Comparison of ENCODE assay signal across 10 cellular contexts in genomic region chr10:93437946-93438795, GRCh38. TPM values are rescaled to one million over a fixed set of nuclear protein-coding genes. Genes with fewer than 3 reads are reported as not detected.
DNase-seq lines count a peak whose midpoint lies in the region; ATAC-seq and TF ChIP-seq lines count a peak whose summit lies in the region.
"Had no signal": no experiment of that assay in that cellular context is flagged by ENCODE, and none has a peak within 500 bp of the region (broad histone marks: within the 10 kb centered on the region; RNA-seq: fewer than 3 reads in every experiment).

No MANE protein-coding gene starts in this region.

- H3K4me1 ChIP-seq in right cardiac atrium (ENCODE audit: control insufficient read depth, insufficient read depth, low read length) (peaks cover 17% of the 10 kb centered on the region), psoas muscle (peaks cover 22% of the 10 kb centered on the region), HAP-1 (peaks cover 72% of the 10 kb centered on the region)
- no peaks in the 10 kb centered on the region for H3K4me1 ChIP-seq in effector memory CD4-positive, alpha-beta T cell (ENCODE audit: control insufficient read depth, insufficient read depth, low read length, poor library complexity, severe bottlenecking)

- H3K27ac ChIP-seq in adipose tissue (ENCODE audit: low read depth, low read length) (peak overlapping the region; percentile 86), right cardiac atrium (ENCODE audit: low read length) (peak overlapping the region; percentile 100), psoas muscle (peak overlapping the region; percentile 90)
- no peak overlapping the region for H3K27ac ChIP-seq in effector memory CD4-positive, alpha-beta T cell (ENCODE audit: insufficient read depth, low read length, poor library complexity, severe bottlenecking)

- no peak for TF ChIP-seq CTCF in psoas muscle (IDR thresholded peaks at IDR 0.05)

- H3K4me3 ChIP-seq in right cardiac atrium (ENCODE audit: low read length): no peak overlapping the region
- no peak overlapping the region for H3K4me3 ChIP-seq in psoas muscle
- no peak overlapping the region for H3K4me3 ChIP-seq in HAP-1
- H3K4me3 ChIP-seq in effector memory CD4-positive, alpha-beta T cell (ENCODE audit: insufficient read depth, low read depth, low read length, poor library complexity, severe bottlenecking): no peak overlapping the region

- intact Hi-C loops in right cardiac atrium (cut with DNase I) (loop anchor here in 1 of 4 donors (5.0 kb wide), 1 partner anchor 39 kb away; no protein-coding TSS in a partner anchor), psoas muscle (cut with DNase I) (loop anchor here in 1 of 2 donors (5.0 kb wide), 1 partner anchor 44 kb away; the partner anchor contains the start of gene MYOF)

- H3K36me3 ChIP-seq in psoas muscle (ENCODE audit: insufficient read depth in 1 of 2, low read depth in 1 of 2) (no peaks in the 10 kb centered on the region), HAP-1 (replicated peaks) (no peaks in the 10 kb centered on the region)
- H3K36me3 ChIP-seq in effector memory CD4-positive, alpha-beta T cell (ENCODE audit: control insufficient read depth, insufficient read depth, low read length): no peaks in the 10 kb centered on the region

- DNase-seq in DMS153 treated with DMSO at 0.1 percent for 48 hours (lab: John Stamatoyannopoulos, UW; ENCODE audit: unreplicated experiment) (peak; percentile 93), right cardiac atrium (no peak), psoas muscle (no peak), HAP-1 (ENCODE audit: low spot score in 2 of 2) (no peak), NCI-H1417 (lab: John Stamatoyannopoulos, UW) (no peak)
- no peak for DNase-seq in effector memory CD4-positive, alpha-beta T cell
- DNase-seq: activated CD4-positive, alpha-beta T cell treated with anti-CD3 and anti-CD28 coated beads, Interleukin-2, amount 50 U/mL, for 4 hours; NCI-H1930 had no signal

- H3K27me3 ChIP-seq in right cardiac atrium (ENCODE audit: control insufficient read depth, insufficient read depth) (no peaks in the 10 kb centered on the region), psoas muscle (ENCODE audit: insufficient read depth in 3 of 3, low read length in 2 of 3) (no peaks in the 10 kb centered on the region), HAP-1 (ENCODE audit: low read depth) (no peaks in the 10 kb centered on the region)
- H3K27me3 ChIP-seq in effector memory CD4-positive, alpha-beta T cell (replicated peaks; ENCODE audit: control insufficient read depth, insufficient read depth, low read length, poor library complexity, severe bottlenecking): no peaks in the 10 kb centered on the region

- in situ Hi-C loops in HAP-1 (cut with MboI; ENCODE audit: low sequenced_read_pairs): no loop called here

- ATAC-seq in right cardiac atrium (peak in 1 of 2 donors; percentile 3), psoas muscle (peak in 1 of 4 donors; percentile 7), HG02678 (IDR thresholded peaks at IDR 0.05; ENCODE audit: unreplicated experiment) (no peak)

- WGBS in adipose tissue, 3 donors: 42 to 53% (median 48%) methylated on average over 25 of the region's 25 CpGs
- WGBS in right cardiac atrium: 54% methylated on average over 25 of the region's 25 CpGs
- WGBS in psoas muscle, 3 donors: 56 to 62% (median 61%) methylated on average over 25 of the region's 25 CpGs

- H3K9me3 ChIP-seq in right cardiac atrium (ENCODE audit: control insufficient read depth, low read length) (no peaks in the 10 kb centered on the region), psoas muscle (no peaks in the 10 kb centered on the region), HAP-1 (no peaks in the 10 kb centered on the region)
- no peaks in the 10 kb centered on the region for H3K9me3 ChIP-seq in effector memory CD4-positive, alpha-beta T cell (ENCODE audit: control insufficient read depth, low read length)

RNA-seq across cellular contexts. Expression of gene MYOF, which starts 44.0 kb away (rescaled TPM):
- 10 to 100 TPM in 2 of 3 donors, 1 to 10 TPM in 1; 6.2 to 32.1 (median 11.6) TPM for polyA plus RNA-seq in adipose tissue
- 10 to 100 TPM; 13.6 to 25.0 (median 16.2) TPM for total RNA-seq in right cardiac atrium
- polyA plus RNA-seq in right cardiac atrium: 5.5 TPM
- total RNA-seq in psoas muscle: 1 to 10 TPM; 4.2 to 9.4 (median 5.8) TPM
- polyA plus RNA-seq in psoas muscle: 1 to 10 TPM in 2 of 3 donors, under 1 TPM in 1; 0.70 to 3.6 (median 2.1) TPM

RNA-seq across cellular contexts. Expression of gene CEP55, which starts 58.2 kb away (rescaled TPM):
- 1 to 10 TPM in 1 of 3 donors, under 1 TPM in 2; 0.15 to 2.6 (median 0.22) TPM for polyA plus RNA-seq in adipose tissue
- 1 to 10 TPM in 2 of 4 donors, under 1 TPM in 2; 0.19 to 1.6 (median 0.76) TPM for total RNA-seq in right cardiac atrium
- polyA plus RNA-seq in right cardiac atrium: 0.11 TPM
- under 1 TPM in 2 of 4 donors, not detected in 2; 0.10 to 0.29 TPM for total RNA-seq in psoas muscle
- polyA plus RNA-seq in psoas muscle: under 1 TPM in 2 of 3 donors, not detected in 1; 0.16 to 0.25 TPM
